ENCODE assay signal across 24 cellular contexts in the genomic region with DNA sequence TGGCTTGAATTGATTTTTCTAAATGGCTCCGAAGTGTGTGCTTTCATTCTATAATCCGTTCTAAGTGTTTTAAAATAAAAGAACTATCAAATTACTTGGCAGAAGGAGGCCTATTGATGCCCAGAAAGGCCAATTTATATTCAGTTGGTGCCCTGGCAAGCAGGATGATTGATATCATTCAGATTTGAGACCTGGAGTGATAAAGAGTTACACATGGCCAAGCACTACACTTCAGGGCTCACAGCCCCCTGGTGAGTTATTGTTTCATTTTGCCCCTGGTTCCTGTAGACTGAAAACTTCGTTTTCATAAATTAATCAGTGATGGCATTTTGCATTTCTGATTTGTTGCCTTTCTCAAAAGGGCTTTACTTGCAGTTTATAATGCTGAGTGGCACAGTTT.
DNase-seq lines count a peak whose midpoint lies in the region; ATAC-seq and TF ChIP-seq lines count a peak whose summit lies in the region.
"Had no signal": no experiment of that assay in that cellular context is flagged by ENCODE, and none has a peak within 500 bp of the region (broad histone marks: within the 10 kb centered on the region; RNA-seq: fewer than 3 reads in every experiment).

No MANE protein-coding gene starts in this region.

- H3K9me2 ChIP-seq in OCI-LY7 (ENCODE audit: insufficient read depth, low read length), result no peaks in the 10 kb centered on the region

- H3K27me3 ChIP-seq in upper lobe of right lung, result no peaks in the 10 kb centered on the region
- H3K27me3 ChIP-seq: dorsolateral prefrontal cortex, thyroid gland had no signal

- H3K79me2 ChIP-seq in OCI-LY7 (ENCODE audit: insufficient read depth, low read depth, low read length), result no peaks in the 10 kb centered on the region

- no peaks in the 10 kb centered on the region for H3K9me3 ChIP-seq in OCI-LY7 (ENCODE audit: low read length)
- no peaks in the 10 kb centered on the region for H3K9me3 ChIP-seq in upper lobe of right lung
- H3K9me3 ChIP-seq: left ventricle myocardium inferior, prostate gland, thyroid gland had no signal

- H3K4me1 ChIP-seq in OCI-LY7 (ENCODE audit: insufficient read depth, low read length, poor library complexity, severe bottlenecking) (no peaks in the 10 kb centered on the region), upper lobe of right lung (no peaks in the 10 kb centered on the region)
- H3K4me1 ChIP-seq: left ventricle myocardium inferior, prostate gland, thyroid gland had no signal

- H3K4me3 ChIP-seq in OCI-LY7 (ENCODE audit: low read depth, low read length, poor library complexity, severe bottlenecking), result no peak overlapping the region
- H3K4me3 ChIP-seq in upper lobe of right lung, result no peak overlapping the region
- H3K4me3 ChIP-seq: dorsolateral prefrontal cortex, left ventricle myocardium inferior, prostate gland, skin epidermis, thyroid gland had no signal

- POLR2A ChIA-PET in OCI-LY7 (lab: Charles Lee), result no interaction called here

- intact Hi-C loops in OCI-LY7 (cut with micrococcal nuclease; ENCODE audit: unreplicated experiment) (no loop called here), upper lobe of right lung (cut with DNase I) (no loop called here)

- H3K36me3 ChIP-seq in OCI-LY7 (ENCODE audit: insufficient read depth, low read length) (no peaks in the 10 kb centered on the region), upper lobe of right lung (no peaks in the 10 kb centered on the region)
- H3K36me3 ChIP-seq: left ventricle myocardium inferior, prostate gland, thyroid gland had no signal

- no peak overlapping the region for H2AFZ ChIP-seq in OCI-LY7 (ENCODE audit: low read length)

- no TSS peak for BruUV-seq in OCI-LY7 (replicated peaks; lab: Mats Ljungman, UMichigan)

- H3K4me2 ChIP-seq in OCI-LY7 (ENCODE audit: low read length), result 0 out of 2 replicates have a peak overlapping the region, but pooled peaks have one; percentile 3

- CTCF ChIA-PET in OCI-LY7 (lab: Charles Lee; ENCODE audit: unreplicated experiment), result no interaction called here

- no peak overlapping the region for H3K27ac ChIP-seq in OCI-LY7 (ENCODE audit: low read depth, low read length, poor library complexity, severe bottlenecking)
- no peak overlapping the region for H3K27ac ChIP-seq in upper lobe of right lung
- H3K27ac ChIP-seq: dorsolateral prefrontal cortex, epithelial cell of prostate, left ventricle myocardium inferior, prostate gland, skin epidermis, thyroid gland had no signal

- no peaks in the 10 kb centered on the region for H4K20me1 ChIP-seq in OCI-LY7 (ENCODE audit: insufficient read depth, low read length)

- ATAC-seq in upper lobe of right lung, result no peak
- ATAC-seq in HG02678 (IDR thresholded peaks at IDR 0.05; ENCODE audit: unreplicated experiment), result no peak
- ATAC-seq: activated CD8-positive, alpha-beta T cell treated with anti-CD3 and anti-CD28 coated beads for 36 hours; stimulated activated naive CD8-positive, alpha-beta T cell treated with anti-CD3 and anti-CD28 coated beads, Interleukin-15, Interleukin-2, amounts not matched to agents 100 U/mL and 50 U/mL, for 24 hours had no signal

- DNase-seq in DMS153 treated with DMSO at 0.1 percent for 48 hours (lab: John Stamatoyannopoulos, UW; ENCODE audit: unreplicated experiment) (peak; percentile 88), NCI-H1417 (lab: John Stamatoyannopoulos, UW) (peak; percentile 59 to 95 (median 92)), NCI-H2107 treated with DMSO at 0.1 percent for 48 hours (lab: John Stamatoyannopoulos, UW; ENCODE audit: unreplicated experiment) (peak; percentile 97), OCI-LY7 (ENCODE audit: low spot score) (no peak), upper lobe of right lung (no peak), GM20000 (ENCODE audit: low spot score) (no peak)
- DNase-seq: activated CD8-positive, alpha-beta T cell treated with anti-CD3 and anti-CD28 coated beads for 36 hours; activated naive CD4-positive, alpha-beta T cell; activated T-cell treated with anti-CD3 and anti-CD28 coated beads, Interleukin-2, amount 50 U/mL, for 24 hours; central memory CD4-positive, alpha-beta T cell; dorsolateral prefrontal cortex; foreskin fibroblast; immature natural killer cell; Kasumi-1; left ventricle myocardium inferior; NCI-H1694; RPMI8226; stimulated activated CD4-positive, alpha-beta T cell treated with anti-CD3 and anti-CD28 coated beads, Interleukin-2, amount 100 ng/mL, for 48 hours; stimulated activated naive CD8-positive, alpha-beta T cell treated with anti-CD3 and anti-CD28 coated beads, Interleukin-15, Interleukin-2, amounts not matched to agents 100 U/mL and 50 U/mL, for 24 hours; thyroid gland had no signal

- TF ChIP-seq CTCF in OCI-LY7 (conservative IDR thresholded peaks at IDR 0.05; ENCODE audit: low read length), result no peak
- no peak for TF ChIP-seq CTCF in upper lobe of right lung (IDR thresholded peaks at IDR 0.05)
- TF ChIP-seq CTCF in GM20000 (IDR thresholded peaks at IDR 0.05; ENCODE audit: extremely low read depth, missing control alignments), result no peak

Comparison
In these comparisons a context has a peak if more than half of its experiments do, and no peak if none do; other contexts are left out.
1. DNase-seq: peak in DMS153 treated with DMSO at 0.1 percent for 48 hours (single experiment), NCI-H1417 (3 of 3) and NCI-H2107 treated with DMSO at 0.1 percent for 48 hours (single experiment); none in OCI-LY7 (single experiment), upper lobe of right lung (single experiment) and GM20000 (single experiment).